In the genomic region with DNA sequence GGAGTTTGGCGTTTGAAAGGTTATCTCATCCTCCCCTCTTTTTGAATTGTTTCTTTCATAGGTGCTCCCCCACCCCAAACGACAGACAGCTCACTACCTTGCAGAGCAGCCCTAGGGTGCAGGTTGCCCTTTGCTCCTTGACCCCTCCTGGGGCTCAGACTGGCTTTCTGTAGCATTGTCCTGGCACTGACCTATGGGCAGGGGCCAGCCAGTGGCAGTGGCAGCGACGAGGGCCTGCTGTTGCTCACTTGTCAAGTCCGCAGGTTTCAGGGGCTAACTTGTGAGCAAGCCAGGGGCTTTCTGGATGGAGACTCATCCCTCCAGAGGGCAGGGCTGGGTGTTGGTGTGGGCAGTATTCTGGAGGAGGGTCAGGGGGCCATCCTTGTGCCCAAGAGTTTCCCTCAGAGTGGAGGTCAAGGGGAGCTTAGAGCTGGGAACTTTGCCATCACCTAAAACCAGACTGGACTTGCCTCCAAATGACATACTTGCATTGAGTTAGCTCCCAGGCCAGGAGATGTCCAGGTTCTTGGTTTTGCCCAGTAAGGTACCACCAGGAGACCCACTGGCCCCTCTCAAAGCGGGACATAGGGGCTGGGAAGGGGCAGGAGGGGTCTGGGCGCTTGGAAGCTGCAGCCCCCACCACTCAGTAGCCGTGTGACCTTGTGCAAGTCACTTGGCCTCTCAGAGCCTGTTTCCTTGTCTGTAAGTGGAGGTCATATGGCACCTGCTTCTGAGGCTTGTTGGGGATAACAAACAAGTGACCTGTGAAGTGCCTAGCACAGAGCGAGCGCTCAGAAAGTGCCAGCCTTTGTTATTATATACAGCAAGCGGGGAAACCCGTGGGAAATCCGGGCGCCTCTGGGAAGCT, we compare ENCODE assay signal across 1 cellular context.
TF ChIP-seq lines count a peak whose summit lies in the region.

No MANE protein-coding gene starts in this region.

TF ChIP-seq in WTC11, 78 proteins besides CTCF, POLR2A, EP300 and RAD21 (continued from another document):
- TF ChIP-seq, protein P1, sequence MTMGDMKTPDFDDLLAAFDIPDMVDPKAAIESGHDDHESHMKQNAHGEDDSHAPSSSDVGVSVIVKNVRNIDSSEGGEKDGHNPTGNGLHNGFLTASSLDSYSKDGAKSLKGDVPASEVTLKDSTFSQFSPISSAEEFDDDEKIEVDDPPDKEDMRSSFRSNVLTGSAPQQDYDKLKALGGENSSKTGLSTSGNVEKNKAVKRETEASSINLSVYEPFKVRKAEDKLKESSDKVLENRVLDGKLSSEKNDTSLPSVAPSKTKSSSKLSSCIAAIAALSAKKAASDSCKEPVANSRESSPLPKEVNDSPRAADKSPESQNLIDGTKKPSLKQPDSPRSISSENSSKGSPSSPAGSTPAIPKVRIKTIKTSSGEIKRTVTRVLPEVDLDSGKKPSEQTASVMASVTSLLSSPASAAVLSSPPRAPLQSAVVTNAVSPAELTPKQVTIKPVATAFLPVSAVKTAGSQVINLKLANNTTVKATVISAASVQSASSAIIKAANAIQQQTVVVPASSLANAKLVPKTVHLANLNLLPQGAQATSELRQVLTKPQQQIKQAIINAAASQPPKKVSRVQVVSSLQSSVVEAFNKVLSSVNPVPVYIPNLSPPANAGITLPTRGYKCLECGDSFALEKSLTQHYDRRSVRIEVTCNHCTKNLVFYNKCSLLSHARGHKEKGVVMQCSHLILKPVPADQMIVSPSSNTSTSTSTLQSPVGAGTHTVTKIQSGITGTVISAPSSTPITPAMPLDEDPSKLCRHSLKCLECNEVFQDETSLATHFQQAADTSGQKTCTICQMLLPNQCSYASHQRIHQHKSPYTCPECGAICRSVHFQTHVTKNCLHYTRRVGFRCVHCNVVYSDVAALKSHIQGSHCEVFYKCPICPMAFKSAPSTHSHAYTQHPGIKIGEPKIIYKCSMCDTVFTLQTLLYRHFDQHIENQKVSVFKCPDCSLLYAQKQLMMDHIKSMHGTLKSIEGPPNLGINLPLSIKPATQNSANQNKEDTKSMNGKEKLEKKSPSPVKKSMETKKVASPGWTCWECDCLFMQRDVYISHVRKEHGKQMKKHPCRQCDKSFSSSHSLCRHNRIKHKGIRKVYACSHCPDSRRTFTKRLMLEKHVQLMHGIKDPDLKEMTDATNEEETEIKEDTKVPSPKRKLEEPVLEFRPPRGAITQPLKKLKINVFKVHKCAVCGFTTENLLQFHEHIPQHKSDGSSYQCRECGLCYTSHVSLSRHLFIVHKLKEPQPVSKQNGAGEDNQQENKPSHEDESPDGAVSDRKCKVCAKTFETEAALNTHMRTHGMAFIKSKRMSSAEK (CRISPR knock-in tag; IDR thresholded peaks at IDR 0.05; ENCODE audit: borderline replicate concordance) = no peak
- TF ChIP-seq, protein P2, sequence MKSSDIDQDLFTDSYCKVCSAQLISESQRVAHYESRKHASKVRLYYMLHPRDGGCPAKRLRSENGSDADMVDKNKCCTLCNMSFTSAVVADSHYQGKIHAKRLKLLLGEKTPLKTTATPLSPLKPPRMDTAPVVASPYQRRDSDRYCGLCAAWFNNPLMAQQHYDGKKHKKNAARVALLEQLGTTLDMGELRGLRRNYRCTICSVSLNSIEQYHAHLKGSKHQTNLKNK (CRISPR knock-in tag; IDR thresholded peaks at IDR 0.05) = no peak
